ENCODE assay signal across 17 cellular contexts in the genomic region with DNA sequence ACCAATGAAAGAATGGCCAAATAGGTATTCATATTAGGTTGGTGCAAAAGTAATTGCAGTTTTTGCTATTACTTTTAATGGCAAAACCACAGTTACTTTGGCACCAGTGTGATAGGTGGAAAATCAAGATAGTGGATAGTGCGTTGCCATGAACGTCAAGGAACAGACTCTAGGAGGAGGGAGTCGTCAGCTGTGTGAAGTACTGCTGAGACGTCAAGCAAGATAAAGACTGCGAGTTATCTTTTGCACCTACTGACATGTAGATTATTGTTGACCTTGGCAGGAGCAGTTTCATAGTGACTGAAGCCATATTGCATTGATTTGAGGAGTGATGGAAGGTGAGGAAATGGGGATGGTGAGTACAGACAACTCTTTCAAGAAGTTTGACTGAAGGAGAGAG.
"Had no signal": no experiment of that assay in that cellular context is flagged by ENCODE, and none has a peak within 500 bp of the region (broad histone marks: within the 10 kb centered on the region; RNA-seq: fewer than 3 reads in every experiment).

No MANE protein-coding gene starts in this region.

- H3K4me3 Mint-ChIP-seq: activated CD8-positive, alpha-beta memory T cell treated with anti-CD3 and anti-CD28 coated beads, Interleukin-2, amount 10 ng/mL, durations not matched to agents 7 days and 5 days; stimulated activated memory B cell treated with anti-CD40 and anti-IgM and Interleukin-4, amounts not matched to agents 10 μg/mL and 1 μg/mL and 100 μg/mL, for 72 hours had no signal

- H3K9me3 Mint-ChIP-seq: activated naive CD4-positive, alpha-beta T cell treated with anti-CD3 and anti-CD28 coated beads, Interleukin-2, amount 50 U/mL, for 72 hours; stimulated activated memory B cell treated with anti-CD40 and anti-IgM and Interleukin-4, amounts not matched to agents 10 μg/mL and 1 μg/mL and 100 μg/mL, for 72 hours had no signal

- H3K27ac Mint-ChIP-seq: activated CD8-positive, alpha-beta memory T cell treated with anti-CD3 and anti-CD28 coated beads, Interleukin-2, amount 10 ng/mL, durations not matched to agents 7 days and 5 days; stimulated activated memory B cell treated with anti-CD40 and anti-IgM and Interleukin-4, amounts not matched to agents 10 μg/mL and 1 μg/mL and 100 μg/mL, for 72 hours had no signal

- H3K27me3 ChIP-seq: body of pancreas, foreskin keratinocyte had no signal

- DNase-seq: activated CD4-positive, alpha-beta T cell treated with anti-CD3 and anti-CD28 coated beads, Interleukin-2, amount 50 U/mL, for 4 hours; activated CD8-positive, alpha-beta memory T cell treated with anti-CD3 and anti-CD28 coated beads, Interleukin-2, amount 10 ng/mL, durations not matched to agents 7 days and 5 days; activated gamma-delta T cell; activated T-cell treated with anti-CD3 and anti-CD28 coated beads, Interleukin-2, amount 50 U/mL, for 1 hour; amygdala; body of pancreas; central memory CD4-positive, alpha-beta T cell; cortex of kidney; effector CD4-positive, alpha-beta T cell; foreskin keratinocyte; head of caudate nucleus; lower lobe of right lung; midbrain; stimulated activated CD4-positive, alpha-beta T cell treated with anti-CD3 and anti-CD28 coated beads, Interleukin-2, amount 100 ng/mL, for 48 hours had no signal

- H3K27ac ChIP-seq: body of pancreas, foreskin keratinocyte, lower lobe of right lung had no signal

- H3K4me1 ChIP-seq: foreskin keratinocyte had no signal

- H3K4me3 ChIP-seq: body of pancreas, lower lobe of right lung had no signal

- ATAC-seq: activated CD4-positive, CD25-positive, alpha-beta regulatory T cell treated with anti-CD3 and anti-CD28 coated beads, Interleukin-2, amount 50 U/mL, for 24 hours; activated CD8-positive, alpha-beta memory T cell treated with anti-CD3 and anti-CD28 coated beads, Interleukin-2, amount 10 ng/mL, durations not matched to agents 7 days and 5 days; activated naive CD4-positive, alpha-beta T cell treated with anti-CD3 and anti-CD28 coated beads, Interleukin-2, amount 50 U/mL, for 72 hours; body of pancreas; foreskin keratinocyte; lower lobe of right lung; stimulated activated memory B cell treated with anti-CD40 and anti-IgM and Interleukin-4, amounts not matched to agents 10 μg/mL and 1 μg/mL and 100 μg/mL, for 72 hours had no signal

- H3K9me3 ChIP-seq: body of pancreas, lower lobe of right lung had no signal

- H3K27me3 Mint-ChIP-seq: activated CD8-positive, alpha-beta memory T cell treated with anti-CD3 and anti-CD28 coated beads, Interleukin-2, amount 10 ng/mL, durations not matched to agents 7 days and 5 days; stimulated activated memory B cell treated with anti-CD40 and anti-IgM and Interleukin-4, amounts not matched to agents 10 μg/mL and 1 μg/mL and 100 μg/mL, for 72 hours had no signal
